In genomic region chr18:58045265-58046086, GRCh38 we compare ENCODE assay signal across 8 cellular contexts. TPM values are rescaled to one million over a fixed set of nuclear protein-coding genes. Genes with fewer than 3 reads are reported as not detected.
A peak's percentile ranks its signal among the peaks of the same experiment; 100 is the strongest.
DNase-seq lines count a peak whose midpoint lies in the region; ATAC-seq and TF ChIP-seq lines count a peak whose summit lies in the region.

No MANE protein-coding gene starts in this region.

- peak overlapping the region; percentile 99 for H3K4me3 Mint-ChIP-seq in Calu3 (ENCODE audit: low read depth, unreplicated experiment)

- no peak for ATAC-seq in HG03045 (IDR thresholded peaks at IDR 0.05; ENCODE audit: unreplicated experiment)
- ATAC-seq in HG02840 (IDR thresholded peaks at IDR 0.05; ENCODE audit: low FRiP score, unreplicated experiment), result no peak

- peak overlapping the region; percentile 45 for H3K4me3 ChIP-seq in KMS-11 (IDR thresholded peaks at IDR 0.05; ENCODE audit: insufficient read depth, low read depth, low read length)
- H3K4me3 ChIP-seq in SU-DHL-6 (ENCODE audit: insufficient read depth, low read length, poor library complexity, severe bottlenecking), result peak overlapping the region; percentile 71
- peak overlapping the region; percentile 74 to 78 (median 76) for H3K4me3 ChIP-seq in skeletal muscle tissue (ENCODE audit: low read length in 3 of 3)

- H3K4me1 ChIP-seq in KMS-11 (ENCODE audit: low read depth, poor library complexity, severe bottlenecking) (peaks cover 43% of the 10 kb centered on the region), skeletal muscle tissue (ENCODE audit: control insufficient read depth in 3 of 3, insufficient read depth in 3 of 3, low read length in 3 of 3) (peaks cover 9 to 15% (median 11%) of the 10 kb centered on the region in 3 donors)

- no peaks in the 10 kb centered on the region for H3K9me2 ChIP-seq in SU-DHL-6 (replicated peaks; ENCODE audit: insufficient read depth, low read length)

- H3K9ac ChIP-seq in KMS-11, result peak overlapping the region; percentile 54
- H3K9ac ChIP-seq in SU-DHL-6 (ENCODE audit: low read length), result peak overlapping the region; percentile 63
- H3K9ac ChIP-seq in skeletal muscle tissue (ENCODE audit: low read depth in 1 of 3, low read length in 3 of 3), result peak overlapping the region; percentile 48 to 71 (median 51)

- peaks cover 44% of the 10 kb centered on the region for H3K36me3 Mint-ChIP-seq in Calu3 (ENCODE audit: insufficient read depth, unreplicated experiment)

- BruUV-seq in Calu3 (replicated peaks; lab: Mats Ljungman, UMichigan), result TSS peak; percentile 86

- H3K36me3 ChIP-seq in KMS-11 (ENCODE audit: insufficient read depth) (no peaks in the 10 kb centered on the region), SU-DHL-6 (ENCODE audit: low read length) (no peaks in the 10 kb centered on the region), skeletal muscle tissue (ENCODE audit: control insufficient read depth in 3 of 3, insufficient read depth in 3 of 3, low read length in 3 of 3) (no peaks in the 10 kb centered on the region)

- TF ChIP-seq CTCF in Calu3 (IDR thresholded peaks at IDR 0.05; ENCODE audit: unreplicated experiment) (no peak), KMS-11 (conservative IDR thresholded peaks at IDR 0.05; ENCODE audit: low read depth, low read length) (no peak), SU-DHL-6 (IDR thresholded peaks at IDR 0.05; ENCODE audit: insufficient read depth, low read length, poor library complexity, severe bottlenecking) (no peak)

- DNase-seq in Calu3 (peak; percentile 80), astrocyte of the hippocampus (ENCODE audit: low read depth, low spot score) (peak; percentile 74), iPS-NIHi11 (ENCODE audit: low spot score) (peak; percentile 39)

- H3F3A ChIP-seq in SU-DHL-6 (ENCODE audit: insufficient read depth), result no peaks in the 10 kb centered on the region

- H3K27ac ChIP-seq in KMS-11 (peak overlapping the region; percentile 9; the same call in 1 of the 2 replicates), SU-DHL-6 (ENCODE audit: low read depth, low read length) (no peak overlapping the region), skeletal muscle tissue (ENCODE audit: low read depth, low read length) (no peak overlapping the region)

- peak overlapping the region; percentile 89 for H3K4me2 ChIP-seq in KMS-11
- peak overlapping the region; percentile 77 for H3K4me2 ChIP-seq in SU-DHL-6 (ENCODE audit: low read depth, low read length, poor library complexity, severe bottlenecking)

- H3K4me1 Mint-ChIP-seq in Calu3 (ENCODE audit: low read depth, unreplicated experiment), result peaks cover 50% of the 10 kb centered on the region

- H3K27me3 ChIP-seq in KMS-11 (ENCODE audit: insufficient read depth, low read depth), result no peaks in the 10 kb centered on the region
- H3K27me3 ChIP-seq in SU-DHL-6 (ENCODE audit: low read length), result no peaks in the 10 kb centered on the region
- H3K27me3 ChIP-seq in skeletal muscle tissue (ENCODE audit: control insufficient read depth in 3 of 3, insufficient read depth in 3 of 3, low read length in 3 of 3), result no peaks in the 10 kb centered on the region

- no peaks in the 10 kb centered on the region for H3K9me3 Mint-ChIP-seq in Calu3 (ENCODE audit: low read depth, unreplicated experiment)

- no peaks in the 10 kb centered on the region for H3K9me3 ChIP-seq in SU-DHL-6 (ENCODE audit: insufficient read depth, low read length)
- no peaks in the 10 kb centered on the region for H3K9me3 ChIP-seq in skeletal muscle tissue (ENCODE audit: control insufficient read depth in 3 of 3, low read length in 3 of 3)

- peaks cover 38% of the 10 kb centered on the region; the same call in 1 of the 2 replicates for H3K79me2 ChIP-seq in KMS-11 (ENCODE audit: insufficient read depth, low read depth)
- H3K79me2 ChIP-seq in SU-DHL-6 (ENCODE audit: insufficient read depth, low read length), result no peaks in the 10 kb centered on the region

- intact Hi-C loops in Calu3 (cut with micrococcal nuclease; ENCODE audit: unreplicated experiment), result loop anchor here (2.0 to 10.0 kb wide), 6 partner anchors 42 to 411 kb away; no protein-coding TSS in a partner anchor

- H2AFZ ChIP-seq in KMS-11 (ENCODE audit: low read depth), result peak overlapping the region; percentile 94
- H2AFZ ChIP-seq in SU-DHL-6 (ENCODE audit: low read depth, low read length, severe bottlenecking), result peak overlapping the region; percentile 53

- H3K27me3 Mint-ChIP-seq in Calu3 (ENCODE audit: unreplicated experiment), result no peaks in the 10 kb centered on the region

- H4K20me1 ChIP-seq in KMS-11 (ENCODE audit: insufficient read depth) (no peaks in the 10 kb centered on the region), SU-DHL-6 (ENCODE audit: low read depth, low read length) (peaks cover 7% of the 10 kb centered on the region; the same call in 1 of the 2 replicates)

- H3K27ac Mint-ChIP-seq in Calu3 (ENCODE audit: unreplicated experiment), result peak overlapping the region; percentile 93

- CTCF ChIA-PET in Calu3 (lab: Charles Lee), result interaction anchor here (0.7 to 1.5 kb wide), 6 partner anchors 43 to 217 kb away, joined by 3 to 9 read pairs (median 4); no protein-coding TSS in a partner anchor

RNA-seq across cellular contexts. Expression of gene NEDD4L, which starts 1.4 kb away (rescaled TPM):
- total RNA-seq in Calu3 (2022) (213 TPM in 2 replicates), skeletal muscle tissue (34.4 TPM)
